8 cellular contexts compared by ENCODE assay signal in the genomic region with DNA sequence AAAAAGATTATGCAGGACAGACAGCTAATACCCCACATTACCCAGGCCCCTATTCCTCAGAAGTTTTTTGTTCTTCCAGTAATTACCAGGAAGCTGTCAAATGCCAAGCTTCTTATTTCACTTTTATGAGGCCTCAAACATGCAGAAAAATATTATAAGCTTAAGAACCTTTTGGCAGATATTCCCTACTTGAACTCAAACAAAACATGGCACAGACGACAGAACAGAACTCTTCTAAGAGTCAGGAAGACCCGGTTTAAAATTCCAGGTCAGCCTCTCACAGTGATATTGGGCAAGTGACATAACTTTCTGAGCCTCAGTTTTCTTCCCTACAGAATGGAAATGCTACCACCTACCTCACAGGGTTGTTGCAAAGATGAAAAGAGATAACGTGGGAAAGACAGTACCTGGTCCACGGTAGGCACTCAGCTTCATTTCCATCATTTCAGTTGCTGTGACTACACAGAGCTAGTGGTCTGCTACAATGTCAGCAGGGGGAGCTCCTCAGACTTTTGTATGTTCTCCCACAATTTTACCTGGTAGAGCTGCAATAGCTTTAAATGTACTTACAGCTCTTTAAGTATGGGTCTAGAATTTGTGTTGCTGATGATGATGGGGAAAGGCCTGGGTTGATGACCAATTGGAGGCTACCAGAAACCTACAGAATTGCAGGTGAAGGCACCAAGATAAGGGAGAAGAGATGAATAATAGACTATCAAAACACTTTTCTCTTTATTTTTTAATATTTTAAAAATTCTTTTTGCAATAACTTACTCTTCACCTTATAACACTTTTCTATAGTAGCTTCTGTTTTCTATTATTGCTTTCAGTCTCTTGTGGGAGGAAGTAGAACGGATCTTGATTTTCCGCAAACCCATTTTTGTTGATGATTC.
DNase-seq lines count a peak whose midpoint lies in the region; ATAC-seq and TF ChIP-seq lines count a peak whose summit lies in the region.

No MANE protein-coding gene starts in this region.

- peak; percentile 58 to 69 for ATAC-seq in CD4-positive, CD25-positive, alpha-beta regulatory T cell (ENCODE audit: low read depth in 2 of 2)
- ATAC-seq in activated B cell treated with CpG ODN at 0.5 μM for 24 hours (ENCODE audit: low read depth) = peak; percentile 50

- no peaks in the 10 kb centered on the region for H3K9me3 ChIP-seq in CD4-positive, CD25-positive, alpha-beta regulatory T cell (ENCODE audit: control insufficient read depth in 2 of 2, low read length in 2 of 2)

- intact Hi-C loops in activated B cell treated with CpG ODN at 0.5 μM for 24 hours (cut with micrococcal nuclease) = loop anchor here (1.0 to 5.0 kb wide), 3 partner anchors 37 to 127 kb away; a partner anchor contains a TSS

- H3K36me3 ChIP-seq in CD4-positive, CD25-positive, alpha-beta regulatory T cell (ENCODE audit: control insufficient read depth, insufficient read depth, low read length) = peaks cover 43% of the 10 kb centered on the region

- no peak overlapping the region for H3K27ac ChIP-seq in CD4-positive, CD25-positive, alpha-beta regulatory T cell (ENCODE audit: insufficient read depth, low read length, poor library complexity, severe bottlenecking)

- no peaks in the 10 kb centered on the region for H3K9me3 Mint-ChIP-seq in CD4-positive, CD25-positive, alpha-beta regulatory T cell
- H3K9me3 Mint-ChIP-seq in activated B cell treated with CpG ODN at 0.5 μM for 24 hours = no peaks in the 10 kb centered on the region
- no peaks in the 10 kb centered on the region for H3K9me3 Mint-ChIP-seq in progenitor cell of endocrine pancreas (ENCODE audit: low read depth)

- peaks cover 7% of the 10 kb centered on the region for H3K36me3 Mint-ChIP-seq in CD4-positive, CD25-positive, alpha-beta regulatory T cell
- H3K36me3 Mint-ChIP-seq in activated B cell treated with CpG ODN at 0.5 μM for 24 hours (ENCODE audit: low read depth) = peaks cover 52% of the 10 kb centered on the region
- H3K36me3 Mint-ChIP-seq in progenitor cell of endocrine pancreas (ENCODE audit: insufficient read depth) = peaks cover 1% of the 10 kb centered on the region

- peak in 2 of 3 donors; percentile 39 to 77 for DNase-seq in CD4-positive, CD25-positive, alpha-beta regulatory T cell
- DNase-seq in GM19240 (ENCODE audit: insufficient read length, low spot score) (peak; percentile 21), NCI-H2171 (lab: John Stamatoyannopoulos, UW) (peak; percentile 11), activated B cell treated with CpG ODN at 0.5 μM for 24 hours (no peak), fibroblast of pulmonary artery (ENCODE audit: low read depth) (peak; percentile 70), progenitor cell of endocrine pancreas (ENCODE audit: low spot score, unreplicated experiment) (no peak), cortex of kidney (lab: John Stamatoyannopoulos, UW) (no peak), NCI-H187 treated with DMSO at 0.1 percent for 48 hours (lab: John Stamatoyannopoulos, UW) (no peak)

- H3K4me1 ChIP-seq in CD4-positive, CD25-positive, alpha-beta regulatory T cell (ENCODE audit: control insufficient read depth, insufficient read depth, low read length, poor library complexity, severe bottlenecking) = no peaks in the 10 kb centered on the region

- no peak for TF ChIP-seq CTCF in activated B cell treated with CpG ODN at 0.5 μM for 24 hours (IDR thresholded peaks at IDR 0.05)
- TF ChIP-seq CTCF in fibroblast of pulmonary artery (IDR thresholded peaks at IDR 0.05; ENCODE audit: low read length, missing control alignments) = peak; percentile 78
- TF ChIP-seq CTCF in progenitor cell of endocrine pancreas (IDR thresholded peaks at IDR 0.05; ENCODE audit: unreplicated experiment) = peak; percentile 66

- peaks cover 10 to 22% (median 17%) of the 10 kb centered on the region in 4 donors for H3K4me1 Mint-ChIP-seq in CD4-positive, CD25-positive, alpha-beta regulatory T cell
- peaks cover 25% of the 10 kb centered on the region for H3K4me1 Mint-ChIP-seq in activated B cell treated with CpG ODN at 0.5 μM for 24 hours
- H3K4me1 Mint-ChIP-seq in progenitor cell of endocrine pancreas (ENCODE audit: low read depth) = peaks cover 12% of the 10 kb centered on the region

- H3K27me3 ChIP-seq in CD4-positive, CD25-positive, alpha-beta regulatory T cell (ENCODE audit: control insufficient read depth, insufficient read depth, low read length) = no peaks in the 10 kb centered on the region

- CTCF ChIA-PET in activated B cell treated with CpG ODN at 0.5 μM for 24 hours (lab: Charles Lee) = interaction anchor here (0.7 to 2.1 kb wide), 16 partner anchors 9 to 128 kb away, joined by 3 to 20 read pairs (median 4); a partner anchor contains a TSS

- no peaks in the 10 kb centered on the region for H3K27me3 Mint-ChIP-seq in CD4-positive, CD25-positive, alpha-beta regulatory T cell
- H3K27me3 Mint-ChIP-seq in activated B cell treated with CpG ODN at 0.5 μM for 24 hours = no peaks in the 10 kb centered on the region
- no peaks in the 10 kb centered on the region for H3K27me3 Mint-ChIP-seq in progenitor cell of endocrine pancreas

- POLR2A ChIA-PET in activated B cell treated with CpG ODN at 0.5 μM for 24 hours (lab: Charles Lee) = no interaction called here

- peak overlapping the region in 1 of 3 donors; percentile 30 for H3K27ac Mint-ChIP-seq in CD4-positive, CD25-positive, alpha-beta regulatory T cell
- H3K27ac Mint-ChIP-seq in activated B cell treated with CpG ODN at 0.5 μM for 24 hours (no peak overlapping the region), progenitor cell of endocrine pancreas (peak overlapping the region; percentile 18)

- no peak overlapping the region for H3K4me3 ChIP-seq in CD4-positive, CD25-positive, alpha-beta regulatory T cell (ENCODE audit: low read depth, low read length)
- no peak overlapping the region for H3K4me3 ChIP-seq in fibroblast of pulmonary artery (replicated peaks; ENCODE audit: low read depth, low read length)

- no peak overlapping the region for H3K4me3 Mint-ChIP-seq in CD4-positive, CD25-positive, alpha-beta regulatory T cell
- H3K4me3 Mint-ChIP-seq in activated B cell treated with CpG ODN at 0.5 μM for 24 hours (no peak overlapping the region), progenitor cell of endocrine pancreas (ENCODE audit: low read depth) (no peak overlapping the region)

Comparison
In these comparisons a context has a peak if more than half of its experiments do, and no peak if none do; other contexts are left out.
1. DNase-seq: peak in CD4-positive, CD25-positive, alpha-beta regulatory T cell (2 of 3), GM19240 (single experiment), NCI-H2171 (single experiment) and fibroblast of pulmonary artery (single experiment); none in activated B cell treated with CpG ODN at 0.5 μM for 24 hours (single experiment), progenitor cell of endocrine pancreas (single experiment), cortex of kidney (single experiment) and NCI-H187 treated with DMSO at 0.1 percent for 48 hours (single experiment).